10 cellular contexts compared by ENCODE assay signal in the genomic region with DNA sequence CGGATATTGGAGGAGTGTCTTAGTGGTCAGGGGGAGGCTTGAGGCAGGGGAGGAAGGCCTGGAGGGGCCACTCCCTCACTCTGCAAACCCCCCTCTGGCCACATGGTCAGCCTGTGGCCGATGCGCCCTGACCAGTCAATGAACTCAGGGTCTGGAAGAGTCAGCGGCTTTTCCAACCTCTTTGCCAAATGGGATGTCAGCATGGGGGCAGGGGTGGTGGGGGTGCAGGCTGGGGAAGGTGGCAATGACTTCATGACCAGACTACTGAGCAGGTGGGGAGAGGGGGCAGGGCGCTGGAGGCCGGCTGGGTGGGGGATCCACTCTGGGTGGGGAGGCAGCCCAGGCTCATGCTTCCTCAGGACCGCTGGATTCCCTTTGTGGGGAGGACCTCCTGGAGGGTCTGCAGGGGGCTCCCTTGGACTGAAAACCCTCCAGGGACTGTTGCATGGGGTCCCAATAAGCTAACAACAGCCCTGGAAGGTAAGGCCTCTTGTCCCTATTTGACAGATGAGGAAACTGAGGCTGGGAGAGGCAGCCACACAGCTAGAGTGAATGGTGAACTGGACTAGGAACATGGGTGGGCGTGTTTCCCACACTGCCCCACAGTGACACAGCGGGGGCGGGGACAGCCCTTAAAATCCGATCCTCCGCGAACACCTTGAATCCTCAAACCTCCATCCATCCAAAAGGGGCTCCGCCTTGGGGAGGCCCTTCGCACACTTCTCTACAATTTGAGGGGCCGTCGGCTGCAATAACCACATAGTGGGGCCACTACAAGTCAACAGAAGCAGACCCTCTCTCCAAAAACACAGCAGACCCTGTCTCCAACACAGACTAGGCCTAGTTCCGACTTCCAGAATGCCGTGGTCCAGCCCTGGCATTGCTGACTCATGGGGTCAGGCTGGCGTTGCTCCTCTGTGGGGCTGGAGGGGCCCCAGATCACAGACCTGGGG.
DNase-seq lines count a peak whose midpoint lies in the region; ATAC-seq, FAIRE-seq and TF ChIP-seq lines count a peak whose summit lies in the region.
"Had no signal": no experiment of that assay in that cellular context is flagged by ENCODE, and none has a peak within 500 bp of the region (broad histone marks: within the 10 kb centered on the region; RNA-seq: fewer than 3 reads in every experiment).

No MANE protein-coding gene starts in this region.

- H3K4me3 ChIP-seq in K562 (no peak overlapping the region), lower lobe of right lung (no peak overlapping the region)
- H3K4me3 ChIP-seq: SJSA1 had no signal

- H4K20me1 ChIP-seq in K562 (replicated peaks; ENCODE audit: control insufficient read depth, insufficient read depth, low read length): no peaks in the 10 kb centered on the region

- H3K36me3 ChIP-seq in K562 (ENCODE audit: control insufficient read depth, insufficient read depth, low read length): no peaks in the 10 kb centered on the region
- no peaks in the 10 kb centered on the region for H3K36me3 ChIP-seq in lower lobe of right lung
- H3K36me3 ChIP-seq: SJSA1 had no signal

- H3K27ac ChIP-seq in K562 (ENCODE audit: extremely low read depth, low read depth, low read length) (peak overlapping the region; percentile 29; the same call in 2 of the 3 replicates), lower lobe of right lung (peak overlapping the region; percentile 5), temporal lobe (ENCODE audit: low read depth, low read length) (peak overlapping the region; percentile 47)
- H3K27ac ChIP-seq: SJSA1 had no signal

- H3K9me1 ChIP-seq in K562 (ENCODE audit: control insufficient read depth, insufficient read depth, low read length): no peaks in the 10 kb centered on the region

- H2AFZ ChIP-seq in K562 (ENCODE audit: low read depth, low read length): peak overlapping the region; percentile 80

- H3K4me1 ChIP-seq in K562 (replicated peaks in 1 of 2; ENCODE audit: control insufficient read depth in 2 of 2, insufficient read depth in 2 of 2, low read length in 2 of 2) (peaks cover 71 to 92% of the 10 kb centered on the region in 2 experiments), lower lobe of right lung (peaks cover 52% of the 10 kb centered on the region)

- no TSS peak for BruUV-seq in K562 (replicated peaks; lab: Mats Ljungman, UMichigan)

- ATAC-seq in K562: no peak
- ATAC-seq in lower lobe of right lung: no peak
- no peak for ATAC-seq in GM18870 (IDR thresholded peaks at IDR 0.05; ENCODE audit: unreplicated experiment)

- H3K79me2 ChIP-seq in K562 (ENCODE audit: control insufficient read depth, insufficient read depth, low read length): peaks cover 4% of the 10 kb centered on the region; the same call in 1 of the 3 replicates

- no peaks in the 10 kb centered on the region for H3K9me3 ChIP-seq in K562 (replicated peaks; ENCODE audit: control insufficient read depth, insufficient read depth, low read depth, low read length)
- H3K9me3 ChIP-seq in lower lobe of right lung: no peaks in the 10 kb centered on the region
- H3K9me3 ChIP-seq: SJSA1 had no signal

- POLR2A ChIA-PET in K562 (lab: Yijun Ruan, JAX): interaction anchor here (0.6 to 13.9 kb wide), 3 partner anchors 8 to 94 kb away, joined by 4 to 207 read pairs (median 9); a partner anchor contains a TSS

- CTCF ChIA-PET in K562 (lab: Yijun Ruan, JAX; ENCODE audit: low intra/inter-chr PET ratio): no interaction called here

- no peak for FAIRE-seq in K562 (lab: Jason Lieb, UNC)

- no peak for TF ChIP-seq CTCF in K562 (IDR thresholded peaks at IDR 0.05 in 2 of 3, conservative IDR thresholded peaks at IDR 0.05 in 1 of 3; ENCODE audit: insufficient read depth in 2 of 3, low read depth in 1 of 3, low read length in 3 of 3)
- no peak for TF ChIP-seq CTCF in lower lobe of right lung (IDR thresholded peaks at IDR 0.05)

- H3K4me2 ChIP-seq in K562 (ENCODE audit: insufficient read depth, low read length): no peak overlapping the region; the same call in 1 of the 2 replicates

- no peak for TF ChIP-seq POLR2A in K562 (conservative IDR thresholded peaks at IDR 0.05)

- no peak for TF ChIP-seq RAD21 in K562 (CRISPR knock-in tag; conservative IDR thresholded peaks at IDR 0.05 in 1 of 2, IDR thresholded peaks at IDR 0.05 in 1 of 2)

- peak overlapping the region; percentile 36 to 75; a peak in 3 of 4 replicates for H3K9ac ChIP-seq in K562 (ENCODE audit: insufficient read depth in 1 of 2, low read depth in 2 of 2, low read length in 2 of 2)

- in situ Hi-C loops in K562 (cut with MboI): no loop called here

- WGBS in K562 (ENCODE audit: insufficient coverage, low coverage, missing lambda C conversion rate): 67% methylated on average over 18 of the region's 20 CpGs

- peak; percentile 15 for DNase-seq in activated T-cell treated with anti-CD3 and anti-CD28 coated beads, Interleukin-2, amount 50 U/mL, for 1 hour
- no peak for DNase-seq in activated T-cell treated with anti-CD3 and anti-CD28 coated beads, Interleukin-2, amount 50 U/mL, for 48 hours
- DNase-seq in K562 (ENCODE audit: extremely low read depth in 1 of 4, low spot score in 3 of 4) (peak; percentile 32 to 58 (median 50)), lower lobe of right lung (no peak), NCI-H1105 treated with DMSO at 0.1 percent for 48 hours (lab: John Stamatoyannopoulos, UW) (no peak)
- no peak for DNase-seq in activated CD4-positive, alpha-beta T cell treated with anti-CD3 and anti-CD28 coated beads, Interleukin-2, amount 50 U/mL, for 48 hours
- DNase-seq: activated CD4-positive, alpha-beta T cell treated with anti-CD3 and anti-CD28 coated beads, Interleukin-2, amount 10 ng/mL, durations not matched to agents 7 days and 5 days had no signal

- intact Hi-C loops in K562 (cut with micrococcal nuclease) (no loop called here), lower lobe of right lung (cut with DNase I) (no loop called here)

- no peak for TF ChIP-seq EP300 in K562 (IDR thresholded peaks at IDR 0.05; ENCODE audit: low read length)

- no peaks in the 10 kb centered on the region for H3K27me3 ChIP-seq in K562 (ENCODE audit: control insufficient read depth in 2 of 2, insufficient read depth in 2 of 2, low read length in 2 of 2)
- no peaks in the 10 kb centered on the region for H3K27me3 ChIP-seq in lower lobe of right lung (ENCODE audit: low read depth)
- H3K27me3 ChIP-seq: SJSA1 had no signal

TF ChIP-seq in K562, 482 proteins besides CTCF, POLR2A, EP300 and RAD21 (continues in another document):
- TF ChIP-seq WHSC1 (IDR thresholded peaks at IDR 0.05; ENCODE audit: low read length): no peak
- TF ChIP-seq, protein P1, sequence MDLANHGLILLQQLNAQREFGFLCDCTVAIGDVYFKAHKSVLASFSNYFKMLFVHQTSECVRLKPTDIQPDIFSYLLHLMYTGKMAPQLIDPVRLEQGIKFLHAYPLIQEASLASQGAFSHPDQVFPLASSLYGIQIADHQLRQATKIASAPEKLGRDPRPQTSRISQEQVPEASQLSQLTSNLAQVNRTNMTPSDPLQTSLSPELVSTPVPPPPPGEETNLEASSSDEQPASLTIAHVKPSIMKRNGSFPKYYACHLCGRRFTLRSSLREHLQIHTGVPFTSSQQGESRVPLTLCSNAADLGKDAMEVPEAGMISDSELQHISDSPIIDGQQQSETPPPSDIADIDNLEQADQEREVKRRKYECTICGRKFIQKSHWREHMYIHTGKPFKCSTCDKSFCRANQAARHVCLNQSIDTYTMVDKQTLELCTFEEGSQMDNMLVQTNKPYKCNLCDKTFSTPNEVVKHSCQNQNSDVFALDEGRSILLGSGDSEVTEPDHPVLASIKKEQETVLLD (IDR thresholded peaks at IDR 0.05): peak; percentile 30; the same call in 1 of the 2 replicates
- TF ChIP-seq EGR1 (conservative IDR thresholded peaks at IDR 0.05): peak; percentile 63
- no peak for TF ChIP-seq SIRT6 (IDR thresholded peaks at IDR 0.05; ENCODE audit: low read depth, low read length)
- no peak for TF ChIP-seq NFIX (CRISPR knock-in tag; IDR thresholded peaks at IDR 0.05; ENCODE audit: low read depth)
- no peak for TF ChIP-seq GABPA (tag; conservative IDR thresholded peaks at IDR 0.05; ENCODE audit: low read depth)
- TF ChIP-seq, protein P2, sequence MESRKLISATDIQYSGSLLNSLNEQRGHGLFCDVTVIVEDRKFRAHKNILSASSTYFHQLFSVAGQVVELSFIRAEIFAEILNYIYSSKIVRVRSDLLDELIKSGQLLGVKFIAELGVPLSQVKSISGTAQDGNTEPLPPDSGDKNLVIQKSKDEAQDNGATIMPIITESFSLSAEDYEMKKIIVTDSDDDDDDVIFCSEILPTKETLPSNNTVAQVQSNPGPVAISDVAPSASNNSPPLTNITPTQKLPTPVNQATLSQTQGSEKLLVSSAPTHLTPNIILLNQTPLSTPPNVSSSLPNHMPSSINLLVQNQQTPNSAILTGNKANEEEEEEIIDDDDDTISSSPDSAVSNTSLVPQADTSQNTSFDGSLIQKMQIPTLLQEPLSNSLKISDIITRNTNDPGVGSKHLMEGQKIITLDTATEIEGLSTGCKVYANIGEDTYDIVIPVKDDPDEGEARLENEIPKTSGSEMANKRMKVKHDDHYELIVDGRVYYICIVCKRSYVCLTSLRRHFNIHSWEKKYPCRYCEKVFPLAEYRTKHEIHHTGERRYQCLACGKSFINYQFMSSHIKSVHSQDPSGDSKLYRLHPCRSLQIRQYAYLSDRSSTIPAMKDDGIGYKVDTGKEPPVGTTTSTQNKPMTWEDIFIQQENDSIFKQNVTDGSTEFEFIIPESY (CRISPR knock-in tag; IDR thresholded peaks at IDR 0.05): peak; percentile 49; the same call in 1 of the 2 replicates
- TF ChIP-seq BCOR (IDR thresholded peaks at IDR 0.05): 0 out of 2 replicates have a peak, but pooled peaks have one; percentile 33
- no peak for TF ChIP-seq HDGF (IDR thresholded peaks at IDR 0.05)
- no peak for TF ChIP-seq FOXA1 (IDR thresholded peaks at IDR 0.05; ENCODE audit: borderline replicate concordance)
- TF ChIP-seq, protein P3, sequence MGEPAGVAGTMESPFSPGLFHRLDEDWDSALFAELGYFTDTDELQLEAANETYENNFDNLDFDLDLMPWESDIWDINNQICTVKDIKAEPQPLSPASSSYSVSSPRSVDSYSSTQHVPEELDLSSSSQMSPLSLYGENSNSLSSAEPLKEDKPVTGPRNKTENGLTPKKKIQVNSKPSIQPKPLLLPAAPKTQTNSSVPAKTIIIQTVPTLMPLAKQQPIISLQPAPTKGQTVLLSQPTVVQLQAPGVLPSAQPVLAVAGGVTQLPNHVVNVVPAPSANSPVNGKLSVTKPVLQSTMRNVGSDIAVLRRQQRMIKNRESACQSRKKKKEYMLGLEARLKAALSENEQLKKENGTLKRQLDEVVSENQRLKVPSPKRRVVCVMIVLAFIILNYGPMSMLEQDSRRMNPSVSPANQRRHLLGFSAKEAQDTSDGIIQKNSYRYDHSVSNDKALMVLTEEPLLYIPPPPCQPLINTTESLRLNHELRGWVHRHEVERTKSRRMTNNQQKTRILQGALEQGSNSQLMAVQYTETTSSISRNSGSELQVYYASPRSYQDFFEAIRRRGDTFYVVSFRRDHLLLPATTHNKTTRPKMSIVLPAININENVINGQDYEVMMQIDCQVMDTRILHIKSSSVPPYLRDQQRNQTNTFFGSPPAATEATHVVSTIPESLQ (CRISPR knock-in tag; IDR thresholded peaks at IDR 0.05): no peak
- TF ChIP-seq TAF15 (IDR thresholded peaks at IDR 0.05; ENCODE audit: low read depth, low read length): no peak

Comparison
In these comparisons a context has a peak if more than half of its experiments do, and no peak if none do; other contexts are left out.
1. DNase-seq: peak in activated T-cell treated with anti-CD3 and anti-CD28 coated beads, Interleukin-2, amount 50 U/mL, for 1 hour (single experiment) and K562 (4 of 4); none in activated T-cell treated with anti-CD3 and anti-CD28 coated beads, Interleukin-2, amount 50 U/mL, for 48 hours (0 of 2), lower lobe of right lung (single experiment), activated CD4-positive, alpha-beta T cell treated with anti-CD3 and anti-CD28 coated beads, Interleukin-2, amount 50 U/mL, for 48 hours (0 of 2) and NCI-H1105 treated with DMSO at 0.1 percent for 48 hours (single experiment).
2. Peak in every context shown above with its lines, with median percentiles within 50 percentile points of each other: H3K27ac ChIP-seq.